Comparison of ENCODE assay signal across 10 cellular contexts in the genomic region with DNA sequence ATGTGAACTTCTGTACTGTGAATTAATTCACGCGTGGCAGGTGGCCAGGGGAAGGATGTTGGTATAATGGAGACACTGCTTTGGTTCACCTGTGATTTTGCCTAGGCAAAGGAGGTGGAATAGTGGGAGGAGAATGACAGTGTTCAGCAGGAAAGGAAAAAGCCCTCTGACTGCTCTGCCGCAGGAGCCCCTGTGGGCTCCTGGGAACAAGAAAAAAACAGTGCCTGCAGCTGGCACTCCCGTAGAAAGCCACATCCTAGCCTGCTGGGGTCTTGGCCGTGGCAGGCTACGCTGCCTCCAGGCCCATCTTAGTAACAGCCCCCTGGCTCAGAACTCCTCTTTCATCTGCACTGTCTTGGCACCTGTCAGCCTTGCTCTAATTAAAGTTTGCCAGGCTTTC. TPM values are rescaled to one million over a fixed set of nuclear protein-coding genes. Genes with fewer than 3 reads are reported as not detected.
A peak's percentile ranks its signal among the peaks of the same experiment; 100 is the strongest.
DNase-seq lines count a peak whose midpoint lies in the region; ATAC-seq, FAIRE-seq and TF ChIP-seq lines count a peak whose summit lies in the region.
"Had no signal": no experiment of that assay in that cellular context is flagged by ENCODE, and none has a peak within 500 bp of the region (broad histone marks: within the 10 kb centered on the region; RNA-seq: fewer than 3 reads in every experiment).

No MANE protein-coding gene starts in this region.

- peaks cover 10% of the 10 kb centered on the region for H3K4me1 ChIP-seq in H9 (ENCODE audit: insufficient read depth, low read length)
- H3K4me1 ChIP-seq in astrocyte (ENCODE audit: insufficient read depth, low read length): peaks cover 48% of the 10 kb centered on the region
- no peaks in the 10 kb centered on the region for H3K4me1 ChIP-seq in uterus
- H3K4me1 ChIP-seq: gastrocnemius medialis had no signal

- no peaks in the 10 kb centered on the region; the same call in 1 of the 2 replicates for H3K27me3 ChIP-seq in H9 (ENCODE audit: insufficient read depth, low read length)
- no peaks in the 10 kb centered on the region for H3K27me3 ChIP-seq in astrocyte (ENCODE audit: insufficient read depth, low read length)
- H3K27me3 ChIP-seq in uterus: no peaks in the 10 kb centered on the region
- H3K27me3 ChIP-seq: gastrocnemius medialis had no signal

- peak overlapping the region; percentile 20 for H3K9ac ChIP-seq in H9 (ENCODE audit: extremely low read depth, insufficient read length, low read length)
- peak overlapping the region; percentile 60 for H3K9ac ChIP-seq in astrocyte (ENCODE audit: low read length)

- H3K36me3 Mint-ChIP-seq in H9 (ENCODE audit: insufficient read depth in 1 of 3, low read depth in 3 of 3): no peaks in the 10 kb centered on the region; a peak in 2 of 7 replicates
- peaks cover 6% of the 10 kb centered on the region for H3K36me3 Mint-ChIP-seq in astrocyte (ENCODE audit: low read depth, unreplicated experiment)
- H3K36me3 Mint-ChIP-seq in mesothelial cell of epicardium: no peaks in the 10 kb centered on the region

- H4K5ac ChIP-seq in H9 (ENCODE audit: insufficient read length, low read depth, low read length): peak overlapping the region; percentile 83

- no peak overlapping the region for H3K4me3 ChIP-seq in astrocyte (ENCODE audit: insufficient read depth, low read depth, low read length)
- no peak overlapping the region for H3K4me3 ChIP-seq in uterus
- H3K4me3 ChIP-seq: gastrocnemius medialis had no signal

- H3K18ac ChIP-seq in H9 (ENCODE audit: insufficient read length, low read depth, low read length): peak overlapping the region; percentile 12

- peak overlapping the region; percentile 57 to 61; a peak in 3 of 5 replicates for H3K4me3 Mint-ChIP-seq in H9
- H3K4me3 Mint-ChIP-seq in astrocyte (ENCODE audit: unreplicated experiment): no peak overlapping the region
- H3K4me3 Mint-ChIP-seq in mesothelial cell of epicardium: no peak overlapping the region

- H3K36me3 ChIP-seq in astrocyte (ENCODE audit: insufficient read depth, low read length) (no peaks in the 10 kb centered on the region), uterus (no peaks in the 10 kb centered on the region)
- H3K36me3 ChIP-seq: gastrocnemius medialis had no signal

- WGBS in H9 (ENCODE audit: extremely low coverage, insufficient read length, low lambda C conversion rate): no CpG with 5 or more reads among the region's 6 CpGs

- no peak for FAIRE-seq in astrocyte (lab: Jason Lieb, UNC)

- H2BK5ac ChIP-seq in H9 (ENCODE audit: insufficient read length, low read length): no peak overlapping the region

- H4K8ac ChIP-seq in H9 (replicated peaks; ENCODE audit: insufficient read length, low read depth, low read length): no peak overlapping the region

- no peak overlapping the region for H2BK15ac ChIP-seq in H9 (ENCODE audit: low read depth, low read length)

- H2BK12ac ChIP-seq in H9 (ENCODE audit: insufficient read length, low read depth, low read length): peak overlapping the region; percentile 89

- H2AFZ ChIP-seq in H9 (ENCODE audit: low read length) (no peak overlapping the region), astrocyte (ENCODE audit: low read depth, low read length) (no peak overlapping the region)

- peaks cover 3% of the 10 kb centered on the region for H3K23me2 ChIP-seq in H9 (ENCODE audit: insufficient read length, low read depth, low read length, poor library complexity, severe bottlenecking)

- no peak overlapping the region for H3K23ac ChIP-seq in H9 (ENCODE audit: insufficient read length, low read depth, low read length)

- H3K27me3 Mint-ChIP-seq in H9 (ENCODE audit: low read depth) (peaks cover 6% of the 10 kb centered on the region), astrocyte (ENCODE audit: low read depth, unreplicated experiment) (no peaks in the 10 kb centered on the region), mesothelial cell of epicardium (ENCODE audit: low read depth) (no peaks in the 10 kb centered on the region)

- H3K79me2 ChIP-seq in H9 (ENCODE audit: insufficient read depth, low read length) (no peaks in the 10 kb centered on the region; the same call in 1 of the 2 replicates), astrocyte (ENCODE audit: insufficient read depth, low read length) (peaks cover 81% of the 10 kb centered on the region)

- no peak overlapping the region for H4K91ac ChIP-seq in H9 (ENCODE audit: insufficient read length, low read depth, low read length)

- peak overlapping the region; percentile 72 for H3K14ac ChIP-seq in H9 (ENCODE audit: insufficient read depth, low read length)

- H3K4me2 ChIP-seq in H9 (ENCODE audit: insufficient read depth, insufficient read length, low read length): peak overlapping the region; percentile 41
- H3K4me2 ChIP-seq in astrocyte (ENCODE audit: low read length): peak overlapping the region; percentile 63

- H3K79me1 ChIP-seq in H9 (ENCODE audit: insufficient read depth, low read depth, low read length, poor library complexity, severe bottlenecking): no peaks in the 10 kb centered on the region

- TF ChIP-seq POLR2A in uterus (IDR thresholded peaks at IDR 0.05): no peak

- peak overlapping the region; percentile 93 to 99 (median 98) for H3K27ac Mint-ChIP-seq in H9
- H3K27ac Mint-ChIP-seq in astrocyte (ENCODE audit: unreplicated experiment): peak overlapping the region; percentile 41
- peak overlapping the region; percentile 52 for H3K27ac Mint-ChIP-seq in mesothelial cell of epicardium

- ATAC-seq in HG02798 (IDR thresholded peaks at IDR 0.05; ENCODE audit: poor library complexity, unreplicated experiment) (no peak), GM18861 (IDR thresholded peaks at IDR 0.05; ENCODE audit: unreplicated experiment) (no peak)
- ATAC-seq: gastrocnemius medialis had no signal

- H3K56ac ChIP-seq in H9 (ENCODE audit: insufficient read length, low read depth, low read length): no peak overlapping the region

- peak overlapping the region; percentile 78 for H3T11ph ChIP-seq in H9 (ENCODE audit: low read length)

- no peak overlapping the region for H2BK120ac ChIP-seq in H9 (ENCODE audit: low read depth, low read length, poor library complexity, severe bottlenecking)

- H2BK20ac ChIP-seq in H9 (ENCODE audit: low read depth, low read length, poor library complexity, severe bottlenecking): no peak overlapping the region

- intact Hi-C loops in uterus (cut with DNase I; ENCODE audit: low total_unique reads): no loop called here

- peak overlapping the region; percentile 85 for H2AK5ac ChIP-seq in H9 (ENCODE audit: insufficient read length, low read length)

- DNase-seq in H9: peak; percentile 61
- no peak for DNase-seq in astrocyte (ENCODE audit: low read depth)
- no peak for DNase-seq in mesothelial cell of epicardium (ENCODE audit: low spot score in 2 of 2, unreplicated experiment in 2 of 2)
- no peak for DNase-seq in mucosa of gallbladder (ENCODE audit: low spot score)
- no peak for DNase-seq in uterus
- DNase-seq: dermis blood vessel endothelial cell, gastrocnemius medialis had no signal

- TF ChIP-seq CTCF in 22Rv1 (IDR thresholded peaks at IDR 0.05) (no peak), H9 (conservative IDR thresholded peaks at IDR 0.05) (no peak), astrocyte (IDR thresholded peaks at IDR 0.05; ENCODE audit: insufficient read depth, low read depth, low read length) (no peak), mesothelial cell of epicardium (IDR thresholded peaks at IDR 0.05; ENCODE audit: unreplicated experiment) (no peak), uterus (IDR thresholded peaks at IDR 0.05) (no peak)

- H3K9me3 ChIP-seq in H9 (ENCODE audit: control insufficient read depth, low read depth, low read length): no peaks in the 10 kb centered on the region
- H3K9me3 ChIP-seq in astrocyte (ENCODE audit: insufficient read depth, low read depth, low read length): no peaks in the 10 kb centered on the region
- H3K9me3 ChIP-seq in uterus: no peaks in the 10 kb centered on the region
- H3K9me3 ChIP-seq: gastrocnemius medialis had no signal

- peak overlapping the region; percentile 52; the same call in 1 of the 2 replicates for H3K4ac ChIP-seq in H9 (ENCODE audit: low read depth, low read length)

- no peaks in the 10 kb centered on the region for H4K20me1 ChIP-seq in H9 (ENCODE audit: control insufficient read depth, insufficient read depth, insufficient read length)
- peaks cover 8% of the 10 kb centered on the region for H4K20me1 ChIP-seq in astrocyte (ENCODE audit: insufficient read depth, low read length)

- no peaks in the 10 kb centered on the region for H3K9me3 Mint-ChIP-seq in H9
- no peaks in the 10 kb centered on the region for H3K9me3 Mint-ChIP-seq in astrocyte (ENCODE audit: unreplicated experiment)
- no peaks in the 10 kb centered on the region for H3K9me3 Mint-ChIP-seq in mesothelial cell of epicardium

- H3K27ac ChIP-seq in 22Rv1 (peak overlapping the region; percentile 44), H9 (ENCODE audit: insufficient read length, low read depth, low read length) (peak overlapping the region; percentile 85), astrocyte (ENCODE audit: low read depth, low read length) (peak overlapping the region; percentile 49), uterus (no peak overlapping the region)

- H3K4me1 Mint-ChIP-seq in H9 (peaks cover 46 to 49% of the 10 kb centered on the region in 2 experiments), astrocyte (ENCODE audit: low read depth, unreplicated experiment) (peaks cover 25% of the 10 kb centered on the region), mesothelial cell of epicardium (peaks cover 19% of the 10 kb centered on the region)

RNA-seq across cellular contexts. Expression of a gene that starts 20.6 kb away (rescaled TPM):
- total RNA-seq in H9 (2021) (3.1 and 3.2 TPM in 2 replicates), astrocyte (4.0 and 5.5 TPM in 2 replicates), mesothelial cell of epicardium (3.8 to 4.6 TPM (median 4.5 TPM) in 3 replicates), mucosa of gallbladder (0.72 TPM), uterus (1 to 10 TPM in 2 of 4 donors, not detected in 2; 2.1 to 2.7 TPM)

RNA-seq across cellular contexts. Expression of a gene that starts 34.0 kb away (rescaled TPM):
- total RNA-seq in H9 (2021) (35.8 and 37.8 TPM in 2 replicates), astrocyte (19.0 and 21.5 TPM in 2 replicates), mesothelial cell of epicardium (27.0 to 31.6 TPM (median 29.2 TPM) in 3 replicates), mucosa of gallbladder (23.5 TPM), uterus (10 to 100 TPM in 3 of 4 donors, 1 to 10 TPM in 1; 1.3 to 30.3 (median 20.7) TPM)

RNA-seq across cellular contexts. Expression of a gene that starts 34.1 kb away (rescaled TPM):
- total RNA-seq in H9 (2021) (59.5 and 64.3 TPM in 2 replicates), astrocyte (21.9 and 25.7 TPM in 2 replicates), mesothelial cell of epicardium (38.5 to 41.7 TPM (median 39.7 TPM) in 3 replicates), mucosa of gallbladder (36.9 TPM), uterus (10 to 100 TPM; 38.4 to 71.2 (median 52.0) TPM)

Comparison
In these comparisons a context has a peak if more than half of its experiments do, and no peak if none do; other contexts are left out.
1. H3K27ac ChIP-seq: peak in 22Rv1 (single experiment), H9 (single experiment) and astrocyte (single experiment); none in uterus (0 of 2).
2. H3K27ac Mint-ChIP-seq: peak in every context shown above with its lines; median percentile 98 in H9; 52 in mesothelial cell of epicardium; 41 in astrocyte.
3. H3K4me3 Mint-ChIP-seq: peak in H9 (2 of 2); none in astrocyte (single experiment) and mesothelial cell of epicardium (single experiment).